20 cellular contexts compared by ENCODE assay signal in the genomic region with DNA sequence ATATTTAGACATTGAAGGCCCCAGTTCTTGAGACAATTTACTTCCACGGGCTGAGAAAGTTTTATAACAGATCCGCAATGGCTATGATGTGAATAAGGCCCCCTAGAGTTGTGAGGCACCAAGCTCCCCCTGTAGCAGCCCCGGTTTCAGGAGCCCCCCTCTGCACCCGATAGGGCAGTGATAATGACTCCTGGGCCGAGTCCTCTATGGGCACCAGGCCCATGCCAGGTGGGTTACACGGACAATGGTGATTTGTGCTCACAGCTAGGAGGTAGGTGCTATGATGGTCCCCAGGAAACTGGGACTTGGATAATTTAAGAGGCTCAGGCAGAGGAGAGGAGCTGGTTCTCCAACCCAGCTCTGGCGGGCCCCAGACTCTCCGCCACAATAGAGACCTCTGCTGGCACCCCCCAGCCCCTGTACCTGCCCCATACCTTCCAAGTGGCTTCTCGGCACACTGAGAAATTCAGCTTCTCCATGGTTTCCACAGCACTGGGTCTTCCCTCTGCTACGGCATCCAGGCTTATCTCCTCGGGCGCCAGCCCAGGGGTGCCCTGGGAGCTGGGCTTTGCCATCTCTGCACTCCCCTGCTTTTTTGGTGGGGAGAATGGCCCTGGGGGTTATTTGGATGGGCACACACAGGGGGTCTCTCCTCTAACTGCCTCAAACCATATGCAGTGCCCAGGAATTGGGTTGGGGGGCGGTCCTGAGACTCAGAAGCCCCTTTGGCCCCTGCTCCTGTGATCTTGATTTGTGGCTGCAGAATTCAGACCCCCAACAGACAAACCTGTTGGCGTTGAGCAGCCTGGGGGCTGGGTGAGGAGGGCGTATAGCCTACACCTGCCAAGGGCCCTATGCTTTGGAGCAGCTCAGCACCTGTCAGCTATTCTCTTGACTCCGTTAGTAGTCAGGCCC. TPM values are rescaled to one million over a fixed set of nuclear protein-coding genes. Genes with fewer than 3 reads are reported as not detected.
A peak's percentile ranks its signal among the peaks of the same experiment; 100 is the strongest.
DNase-seq lines count a peak whose midpoint lies in the region; TF ChIP-seq lines count a peak whose summit lies in the region.
"Had no signal": no experiment of that assay in that cellular context is flagged by ENCODE, and none has a peak within 500 bp of the region (broad histone marks: within the 10 kb centered on the region; RNA-seq: fewer than 3 reads in every experiment).

No MANE protein-coding gene starts in this region.

- no CpG with 5 or more reads among the region's 16 CpGs for WGBS in neuronal stem cell (ENCODE audit: extremely low coverage in 2 of 2, insufficient read length in 2 of 2, insufficient replicate concordance in 1 of 2), 2 donors

- no peak overlapping the region for H3K23ac ChIP-seq in neuronal stem cell (ENCODE audit: low read depth, low read length, poor library complexity)

- TF ChIP-seq CTCF in right atrium auricular region (IDR thresholded peaks at IDR 0.05), result no peak
- TF ChIP-seq CTCF in Peyer's patch (IDR thresholded peaks at IDR 0.05), result no peak

- H2BK5ac ChIP-seq in neuronal stem cell (ENCODE audit: low read length), result no peak overlapping the region

- H3K4ac ChIP-seq in neuronal stem cell (ENCODE audit: low read length), result no peak overlapping the region

- H2BK12ac ChIP-seq in neuronal stem cell (ENCODE audit: low read length), result no peak overlapping the region

- no peak overlapping the region for H2BK120ac ChIP-seq in neuronal stem cell (ENCODE audit: low read depth, low read length)

- no peak overlapping the region for H2AFZ ChIP-seq in neuronal stem cell (ENCODE audit: low read length)

- peak overlapping the region; percentile 6 for H2AK5ac ChIP-seq in neuronal stem cell (ENCODE audit: low read depth, low read length)

- H3K9me3 ChIP-seq in right atrium auricular region, result no peaks in the 10 kb centered on the region
- no peaks in the 10 kb centered on the region for H3K9me3 ChIP-seq in Peyer's patch
- peaks cover 0 to 3% of the 10 kb centered on the region in 2 donors for H3K9me3 ChIP-seq in neuronal stem cell (replicated peaks in 1 of 2; ENCODE audit: control insufficient read depth in 2 of 2, insufficient read depth in 1 of 2, low read depth in 1 of 2, low read length in 2 of 2)
- H3K9me3 ChIP-seq: heart right ventricle, MG63, testis had no signal

- no peaks in the 10 kb centered on the region for H3K79me1 ChIP-seq in neuronal stem cell (ENCODE audit: low read depth, low read length)

- no peak overlapping the region for H3K9ac ChIP-seq in neuronal stem cell (ENCODE audit: low read depth, low read length, poor library complexity)

- H3K14ac ChIP-seq in neuronal stem cell (ENCODE audit: low read length), result no peak overlapping the region

- intact Hi-C loops in cardiac septum (cut with DNase I), result no loop called here

- H3K4me2 ChIP-seq in neuronal stem cell (ENCODE audit: insufficient read depth, low read length, poor library complexity, severe bottlenecking), result no peak overlapping the region

- H3K4me1 ChIP-seq in right atrium auricular region (no peaks in the 10 kb centered on the region), Peyer's patch (no peaks in the 10 kb centered on the region), neuronal stem cell (ENCODE audit: control insufficient read depth in 2 of 2, insufficient read depth in 1 of 2, low read depth in 1 of 2, low read length in 2 of 2) (peaks cover 0 to 7% of the 10 kb centered on the region in 2 donors)
- H3K4me1 ChIP-seq: testis had no signal

- H3K18ac ChIP-seq in neuronal stem cell (ENCODE audit: low read length), result no peak overlapping the region

- H3K4me3 ChIP-seq in right atrium auricular region (no peak overlapping the region), Peyer's patch (no peak overlapping the region), neuronal stem cell (ENCODE audit: low read length in 2 of 2) (no peak overlapping the region)
- H3K4me3 ChIP-seq: heart right ventricle, MG63, testis had no signal

- DNase-seq in cardiac septum (ENCODE audit: low spot score), result peak; percentile 57
- no peak for DNase-seq in right atrium auricular region (ENCODE audit: low spot score)
- DNase-seq in Peyer's patch, result peak in 2 of 3 donors; percentile 16 to 34
- no peak for DNase-seq in neuronal stem cell (ENCODE audit: low spot score)
- DNase-seq in NCI-H2107 (lab: John Stamatoyannopoulos, UW), result no peak
- DNase-seq in GM03348 (ENCODE audit: low spot score), result no peak
- DNase-seq in dedifferentiated amniotic fluid mesenchymal stem cell (ENCODE audit: extremely low spot score), result no peak
- DNase-seq: activated CD4-positive, alpha-beta T cell treated with anti-CD3 and anti-CD28 coated beads for 1 hour; CD4-positive, alpha-beta memory T cell; cerebellar nuclear complex; heart right ventricle; mesenchymal stem cell; NCI-H2081 treated with DMSO at 0.1 percent for 48 hours; NCI-H510A; occipital lobe; stimulated activated CD4-positive, alpha-beta T cell treated with anti-CD3 and anti-CD28 coated beads, Interleukin-2, amount 100 ng/mL, for 48 hours; stimulated activated naive CD4-positive, alpha-beta T cell; testis had no signal

- H4K91ac ChIP-seq in neuronal stem cell (ENCODE audit: low read depth, low read length, poor library complexity), result no peak overlapping the region

- no peak for TF ChIP-seq POLR2A in Peyer's patch (IDR thresholded peaks at IDR 0.05)

- no peak overlapping the region for H4K8ac ChIP-seq in neuronal stem cell (ENCODE audit: low read depth, low read length)

- H3K27me3 ChIP-seq in right atrium auricular region (no peaks in the 10 kb centered on the region), Peyer's patch (no peaks in the 10 kb centered on the region), neuronal stem cell (ENCODE audit: control insufficient read depth in 3 of 3, insufficient read depth in 3 of 3, low read depth in 1 of 3, low read length in 3 of 3) (peaks cover 0 to 65% (median 3%) of the 10 kb centered on the region in 3 experiments)
- H3K27me3 ChIP-seq: MG63, testis had no signal

- H3K36me3 ChIP-seq in right atrium auricular region, result no peaks in the 10 kb centered on the region
- no peaks in the 10 kb centered on the region for H3K36me3 ChIP-seq in Peyer's patch
- no peaks in the 10 kb centered on the region for H3K36me3 ChIP-seq in neuronal stem cell (replicated peaks in 1 of 2; ENCODE audit: control insufficient read depth in 2 of 2, insufficient read depth in 2 of 2, low read length in 2 of 2)
- H3K36me3 ChIP-seq: heart right ventricle, MG63 had no signal

- H3K27ac ChIP-seq in right atrium auricular region (no peak overlapping the region), Peyer's patch (no peak overlapping the region), neuronal stem cell (replicated peaks; ENCODE audit: low read length) (no peak overlapping the region)
- H3K27ac ChIP-seq: heart right ventricle, testis had no signal

- no peak overlapping the region for H2BK15ac ChIP-seq in neuronal stem cell (ENCODE audit: low read length)

RNA-seq across cellular contexts. Expression of a gene that starts 12.2 kb away (rescaled TPM):
- total RNA-seq in cardiac septum (0.35 TPM), right atrium auricular region (not detected), Peyer's patch (10 to 100 TPM in 1 of 4 donors, 1 to 10 TPM in 3; 3.3 to 14.1 (median 6.7) TPM)
- 1.0 TPM for polyA plus RNA-seq in neuronal stem cell (2013, experiment 1 of 2)
- polyA plus RNA-seq in neuronal stem cell (2013, experiment 2 of 2), result 1.1 TPM
- total RNA-seq: fibroblast of villous mesenchyme had no signal
- polyA plus RNA-seq: CD4-positive, alpha-beta memory T cell had no signal

RNA-seq across cellular contexts. Expression of a gene that starts 15.0 kb away (rescaled TPM):
- total RNA-seq in cardiac septum (1.6 TPM), right atrium auricular region (1 to 10 TPM; 2.7 to 4.4 TPM), Peyer's patch (10 to 100 TPM; 16.9 to 27.1 (median 21.7) TPM)
- 0.64 TPM for polyA plus RNA-seq in neuronal stem cell (2013, experiment 1 of 2)
- polyA plus RNA-seq in neuronal stem cell (2013, experiment 2 of 2), result 0.71 TPM

Comparison
In these comparisons a context has a peak if more than half of its experiments do, and no peak if none do; other contexts are left out.
1. DNase-seq: peak in cardiac septum (single experiment) and Peyer's patch (2 of 3); none in right atrium auricular region (single experiment), neuronal stem cell (single experiment), NCI-H2107 (single experiment), GM03348 (single experiment) and dedifferentiated amniotic fluid mesenchymal stem cell (single experiment).